8 cellular contexts compared by ENCODE assay signal in the genomic region with DNA sequence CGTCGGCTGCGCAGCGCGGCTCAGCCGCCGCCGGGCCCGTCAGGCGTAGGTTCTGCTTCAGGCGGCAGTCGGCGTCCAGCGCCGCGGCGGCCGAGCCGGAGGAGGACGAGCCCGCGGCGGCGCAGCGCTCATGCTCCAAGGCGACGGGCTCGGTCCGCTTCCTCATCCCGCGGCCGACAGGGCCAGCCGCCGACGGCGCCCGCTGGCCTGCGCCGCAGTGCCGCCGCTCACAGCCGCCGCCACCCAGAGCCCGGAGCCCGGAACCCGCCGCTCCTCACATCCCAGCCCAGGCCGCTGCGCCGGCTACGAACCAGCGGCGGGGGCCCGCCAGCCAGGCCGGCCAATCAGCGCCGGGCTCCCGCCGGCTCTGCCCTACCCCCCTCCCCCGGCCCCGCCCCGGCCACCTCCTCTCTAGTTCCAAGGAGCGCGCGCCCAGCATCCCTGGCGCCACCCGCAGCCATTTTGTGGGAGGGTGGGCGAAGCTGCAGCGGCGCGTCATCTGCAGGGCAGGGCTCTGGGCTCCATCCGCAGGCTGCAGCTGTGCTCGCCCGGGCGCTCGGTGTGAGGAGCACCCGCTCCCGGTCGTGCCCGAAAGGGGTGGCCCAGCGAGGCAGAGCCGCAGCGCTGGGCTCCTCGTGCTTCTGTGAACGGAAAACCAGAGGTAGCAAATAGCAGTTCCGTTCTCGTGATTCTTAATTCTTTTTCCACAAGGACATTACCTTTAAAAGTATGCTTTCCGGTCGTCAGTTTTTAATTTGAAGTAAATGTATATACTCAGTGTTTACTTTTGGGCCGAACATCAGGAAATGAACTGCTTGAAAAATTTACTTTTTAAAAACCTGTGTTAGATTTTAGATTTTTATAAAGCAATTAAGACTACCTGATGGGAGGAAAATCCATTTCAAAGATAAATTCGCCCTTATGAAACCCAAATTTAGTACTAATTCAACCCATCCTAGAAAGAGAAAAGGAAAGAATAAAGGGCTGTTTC. TPM values are rescaled to one million over a fixed set of nuclear protein-coding genes. Genes with fewer than 3 reads are reported as not detected.
DNase-seq lines count a peak whose midpoint lies in the region; ATAC-seq and TF ChIP-seq lines count a peak whose summit lies in the region.

A gene (minus strand): TSS at position 298 of the 991 bp plus-strand sequence. CDS start 132 bp downstream, at position 166.

- H3K9me3 ChIP-seq in DND-41 (ENCODE audit: insufficient read depth, low read length, severe bottlenecking): no peaks in the 10 kb centered on the region
- no peaks in the 10 kb centered on the region for H3K9me3 ChIP-seq in KOPT-K1 (ENCODE audit: insufficient read depth, low read length, poor library complexity, severe bottlenecking)
- H3K9me3 ChIP-seq in Peyer's patch: no peaks in the 10 kb centered on the region
- no peaks in the 10 kb centered on the region for H3K9me3 ChIP-seq in esophagus muscularis mucosa
- no peaks in the 10 kb centered on the region for H3K9me3 ChIP-seq in muscle layer of duodenum (ENCODE audit: control insufficient read depth in 1 of 2, low read length in 2 of 2)

- H3K36me3 ChIP-seq in DND-41 (ENCODE audit: insufficient read depth, low read length): peaks cover 13% of the 10 kb centered on the region
- peaks cover 7% of the 10 kb centered on the region for H3K36me3 ChIP-seq in KOPT-K1 (ENCODE audit: insufficient read depth, low read length)
- H3K36me3 ChIP-seq in Peyer's patch: no peaks in the 10 kb centered on the region
- no peaks in the 10 kb centered on the region for H3K36me3 ChIP-seq in esophagus muscularis mucosa
- no peaks in the 10 kb centered on the region for H3K36me3 ChIP-seq in muscle layer of duodenum (ENCODE audit: control insufficient read depth in 1 of 2, insufficient read depth in 2 of 2, low read length in 2 of 2)

- peak within 1 kb of the TSS; percentile 93 for H2AFZ ChIP-seq in DND-41 (ENCODE audit: low read depth, low read length)

- no peak for TF ChIP-seq EP300 in esophagus muscularis mucosa (IDR thresholded peaks at IDR 0.05)

- peaks cover 13% of the 10 kb centered on the region; the same call in 1 of the 2 replicates for H4K20me1 ChIP-seq in DND-41 (ENCODE audit: insufficient read depth, low read length)

- under 1% methylated on average over 20 of the region's 91 CpGs for WGBS in esophagus muscularis mucosa

- H3K27me3 ChIP-seq in DND-41 (ENCODE audit: insufficient read depth, low read length, poor library complexity) (no peaks in the 10 kb centered on the region), Peyer's patch (no peaks in the 10 kb centered on the region), esophagus muscularis mucosa (no peaks in the 10 kb centered on the region), muscle layer of duodenum (ENCODE audit: low read depth, low read length) (no peaks in the 10 kb centered on the region)

- TF ChIP-seq POLR2A in Peyer's patch (IDR thresholded peaks at IDR 0.05) (peak; percentile 85 to 88), esophagus muscularis mucosa (IDR thresholded peaks at IDR 0.05; ENCODE audit: low read depth) (no peak)

- H3K4me3 ChIP-seq in DND-41 (ENCODE audit: low read depth in 1 of 2, low read length in 2 of 2): peak within 1 kb of the TSS; percentile 81 to 83
- peak within 1 kb of the TSS; percentile 72 to 97 (median 94) for H3K4me3 ChIP-seq in Peyer's patch
- H3K4me3 ChIP-seq in esophagus muscularis mucosa: peak within 1 kb of the TSS; percentile 77 to 92 (median 90)
- H3K4me3 ChIP-seq in muscle layer of duodenum (ENCODE audit: low read depth in 1 of 2, low read length in 2 of 2): peak within 1 kb of the TSS; percentile 75 to 87

- ATAC-seq in DND-41 (ENCODE audit: insufficient read depth, low read depth) (peak; percentile 92), GM21825 (IDR thresholded peaks at IDR 0.05; ENCODE audit: unreplicated experiment) (peak; percentile 93)

- H3K27ac ChIP-seq in DND-41 (ENCODE audit: low read length): peak within 1 kb of the TSS; percentile 93
- peak within 1 kb of the TSS; percentile 68 for H3K27ac ChIP-seq in KOPT-K1 (ENCODE audit: low read depth, low read length, poor library complexity, severe bottlenecking)
- peak within 1 kb of the TSS; percentile 82 to 94 (median 92) for H3K27ac ChIP-seq in Peyer's patch
- H3K27ac ChIP-seq in esophagus muscularis mucosa (replicated peaks in 1 of 4): peak within 1 kb of the TSS; percentile 92 to 98 (median 94)
- H3K27ac ChIP-seq in muscle layer of duodenum (ENCODE audit: low read length): peak within 1 kb of the TSS; percentile 82

- no peak for TF ChIP-seq CTCF in DND-41 (IDR thresholded peaks at IDR 0.05; ENCODE audit: borderline replicate concordance, extremely low read depth, low read length, poor library complexity, severe bottlenecking)
- no peak for TF ChIP-seq CTCF in Peyer's patch (IDR thresholded peaks at IDR 0.05)
- TF ChIP-seq CTCF in esophagus muscularis mucosa (IDR thresholded peaks at IDR 0.05): no peak

- peaks cover 47% of the 10 kb centered on the region for H3K79me2 ChIP-seq in DND-41 (ENCODE audit: insufficient read depth, low read length)

- H3K4me1 ChIP-seq in DND-41 (ENCODE audit: insufficient read depth, low read length): peaks cover 37% of the 10 kb centered on the region
- H3K4me1 ChIP-seq in Peyer's patch: no peaks in the 10 kb centered on the region
- peaks cover 4 to 20% (median 19%) of the 10 kb centered on the region in 4 donors for H3K4me1 ChIP-seq in esophagus muscularis mucosa
- peaks cover 0 to 11% of the 10 kb centered on the region in 2 donors for H3K4me1 ChIP-seq in muscle layer of duodenum (ENCODE audit: control insufficient read depth in 1 of 2, insufficient read depth in 2 of 2, low read length in 2 of 2)

- H3K9ac ChIP-seq in DND-41 (ENCODE audit: low read depth, low read length): peak within 1 kb of the TSS; percentile 92

- peak within 1 kb of the TSS; percentile 89 for H3K4me2 ChIP-seq in DND-41 (ENCODE audit: insufficient read depth, low read length)

- intact Hi-C loops in esophagus muscularis mucosa (cut with DNase I): loop anchor here (2.0 to 5.0 kb wide), 3 partner anchors 142 to 399 kb away; a partner anchor contains a TSS

- DNase-seq in DND-41 (peak; percentile 98), Peyer's patch (peak; percentile 95 to 99 (median 98)), esophagus muscularis mucosa (ENCODE audit: extremely low spot score) (peak; percentile 99)
- DNase-seq in activated T-cell treated with anti-CD3 and anti-CD28 coated beads, Interleukin-2, amount 50 U/mL, for 48 hours: peak; percentile 96 to 97
- peak; percentile 87 for DNase-seq in stimulated activated CD8-positive, alpha-beta memory T cell treated with anti-CD3 and anti-CD28 coated beads, Interleukin-7, amount 100 ng/mL, for 24 hours (ENCODE audit: low read depth)

RNA-seq across cellular contexts. Expression of the gene that starts here (rescaled TPM):
- total RNA-seq in Peyer's patch (10 to 100 TPM; 46.2 to 95.4 (median 73.5) TPM), esophagus muscularis mucosa (10 to 100 TPM; 27.0 to 41.6 (median 35.4) TPM)

Comparison
In these comparisons a context has a peak if more than half of its experiments do, and no peak if none do; other contexts are left out.
1. Peak in every context shown above with its lines: DNase-seq, ATAC-seq, H3K4me3 ChIP-seq and H3K27ac ChIP-seq.